Comparison of ENCODE assay signal across 8 cellular contexts in genomic region chr17:44556114-44556853, GRCh38. TPM values are rescaled to one million over a fixed set of nuclear protein-coding genes. Genes with fewer than 3 reads are reported as not detected.
DNase-seq lines count a peak whose midpoint lies in the region; ATAC-seq, FAIRE-seq and TF ChIP-seq lines count a peak whose summit lies in the region.

No MANE protein-coding gene starts in this region.

- peak overlapping the region; percentile 73 for H2BK120ac ChIP-seq in mesendoderm (ENCODE audit: low read depth, low read length)

- TF ChIP-seq EP300 in transverse colon (IDR thresholded peaks at IDR 0.05; ENCODE audit: low read depth) = no peak

- peak overlapping the region; percentile 81 for H3K56ac ChIP-seq in mesendoderm (ENCODE audit: low read length)

- no peaks in the 10 kb centered on the region for H3K36me3 Mint-ChIP-seq in T-cell

- H3K4me2 ChIP-seq in endothelial cell of umbilical vein (ENCODE audit: insufficient read depth, low read length) (peak overlapping the region; percentile 85), mesendoderm (ENCODE audit: low read length) (peak overlapping the region; percentile 89)

- H3K79me2 ChIP-seq in endothelial cell of umbilical vein (ENCODE audit: control insufficient read depth, insufficient read depth, low read length) (no peaks in the 10 kb centered on the region), mesendoderm (ENCODE audit: control insufficient read depth, insufficient read depth, low read length) (no peaks in the 10 kb centered on the region)

- no peak for FAIRE-seq in endothelial cell of umbilical vein (lab: Jason Lieb, UNC)

- H3K9me1 ChIP-seq in endothelial cell of umbilical vein (replicated peaks; ENCODE audit: control insufficient read depth, extremely low read depth, insufficient read depth, low read length) = no peaks in the 10 kb centered on the region

- H3K27ac ChIP-seq in endothelial cell of umbilical vein (ENCODE audit: insufficient read depth, low read depth, low read length) (peak overlapping the region; percentile 30), mesendoderm (ENCODE audit: low read depth, low read length) (peak overlapping the region; percentile 73), transverse colon (peak overlapping the region; percentile 73 to 82 (median 76))

- TF ChIP-seq POLR2A in endothelial cell of umbilical vein (IDR thresholded peaks at IDR 0.05; ENCODE audit: low read depth, low read length) (no peak), transverse colon (IDR thresholded peaks at IDR 0.05) (no peak)

- POLR2A ChIA-PET in T-cell (lab: Charles Lee) = no interaction called here
- POLR2A ChIA-PET in endothelial cell of umbilical vein (lab: Charles Lee) = interaction anchor here (0.6 to 1.0 kb wide), 2 partner anchors 20 to 64 kb away, joined by 3 to 6 read pairs; no protein-coding TSS in a partner anchor

- H3K79me1 ChIP-seq in mesendoderm (ENCODE audit: low read length) = no peaks in the 10 kb centered on the region

- H3K4me1 Mint-ChIP-seq in T-cell = peaks cover 26 to 32% (median 26%) of the 10 kb centered on the region in 3 donors

- H2AK5ac ChIP-seq in mesendoderm (ENCODE audit: low read length) = no peak overlapping the region

- no peak overlapping the region for H4K5ac ChIP-seq in mesendoderm (ENCODE audit: low read length)

- in situ Hi-C loops in transverse colon (cut with MboI; ENCODE audit: low pct_ligation_motif_present in 1 of 4, low pct_unique_long_range_greater_than_20kb in 1 of 4, low sequenced_read_pairs in 3 of 4) = no loop called here

- H3K36me3 ChIP-seq in endothelial cell of umbilical vein (ENCODE audit: control insufficient read depth in 2 of 2, extremely low read depth in 1 of 2, insufficient read depth in 2 of 2, low read length in 2 of 2) = no peaks in the 10 kb centered on the region
- no peaks in the 10 kb centered on the region for H3K36me3 ChIP-seq in mesendoderm (ENCODE audit: control insufficient read depth, insufficient read depth, low read length)
- H3K36me3 ChIP-seq in transverse colon = no peaks in the 10 kb centered on the region

- H4K8ac ChIP-seq in mesendoderm (ENCODE audit: low read depth, low read length) = no peak overlapping the region

- BruUV-seq in endothelial cell of umbilical vein (replicated peaks; lab: Mats Ljungman, UMichigan) = no TSS peak

- H3K4me1 ChIP-seq in endothelial cell of umbilical vein (ENCODE audit: control insufficient read depth, extremely low read depth, insufficient read depth, low read length) (peaks cover 7% of the 10 kb centered on the region), mesendoderm (ENCODE audit: control insufficient read depth, low read depth, low read length) (peaks cover 10% of the 10 kb centered on the region), transverse colon (peaks cover 0 to 35% (median 7%) of the 10 kb centered on the region in 4 donors)

- dilution Hi-C loops in endothelial cell of umbilical vein (cut with MboI; ENCODE audit: extremely low pct_ligation_motif_present, low sequenced_read_pairs) = no loop called here

- H3K4ac ChIP-seq in mesendoderm (ENCODE audit: low read depth, low read length) = peak overlapping the region; percentile 26

- H3K9me3 ChIP-seq in endothelial cell of umbilical vein (replicated peaks; ENCODE audit: control insufficient read depth, insufficient read depth, low read length) (no peaks in the 10 kb centered on the region), transverse colon (no peaks in the 10 kb centered on the region)

- peaks cover 14 to 30% of the 10 kb centered on the region in 2 experiments for H3K27me3 ChIP-seq in endothelial cell of umbilical vein (ENCODE audit: control insufficient read depth in 2 of 2, insufficient read depth in 2 of 2, low read length in 2 of 2)
- peaks cover 15% of the 10 kb centered on the region for H3K27me3 ChIP-seq in mesendoderm (ENCODE audit: insufficient read depth, low read length, poor library complexity)
- peaks cover 63% of the 10 kb centered on the region for H3K27me3 ChIP-seq in transverse colon

- no peak for TF ChIP-seq CTCF in LNCaP clone FGC (IDR thresholded peaks at IDR 0.05; ENCODE audit: control insufficient read depth, extremely low read depth, insufficient read depth)
- no peak for TF ChIP-seq CTCF in endothelial cell of umbilical vein (IDR thresholded peaks at IDR 0.05; ENCODE audit: extremely low read depth in 1 of 2, insufficient read depth in 1 of 2, low read depth in 1 of 2, low read length in 2 of 2)
- no peak for TF ChIP-seq CTCF in transverse colon (IDR thresholded peaks at IDR 0.05)

- H3K27me3 Mint-ChIP-seq in T-cell = peaks cover 58 to 59% of the 10 kb centered on the region in 2 donors

- H2AFZ ChIP-seq in endothelial cell of umbilical vein (ENCODE audit: low read depth, low read length) = peak overlapping the region; percentile 91

- no CpG with 5 or more reads among the region's 28 CpGs for WGBS in mesendoderm (ENCODE audit: extremely low coverage, insufficient coverage, low lambda C conversion rate)
- 0 to 1% methylated on average over 13 to 28 of the region's 28 CpGs for WGBS in transverse colon (ENCODE audit: low coverage in 1 of 2), 2 donors

- peak; percentile 33 to 53 (median 44) for ATAC-seq in T-cell (replicated peaks in 1 of 4)
- ATAC-seq in HG02763 (IDR thresholded peaks at IDR 0.05; ENCODE audit: unreplicated experiment) = no peak

- peak overlapping the region; percentile 41 for H2BK5ac ChIP-seq in mesendoderm (ENCODE audit: low read length)

- H3K4me3 ChIP-seq in LNCaP clone FGC (ENCODE audit: low read depth, low read length) = peak overlapping the region; percentile 52
- peak overlapping the region; percentile 44 to 94 (median 87) for H3K4me3 ChIP-seq in endothelial cell of umbilical vein (replicated peaks in 1 of 3; ENCODE audit: insufficient read depth in 1 of 3, low read depth in 1 of 3, low read length in 3 of 3)
- H3K4me3 ChIP-seq in mesendoderm (ENCODE audit: low read length) = peak overlapping the region; percentile 56
- H3K4me3 ChIP-seq in transverse colon = peak overlapping the region; percentile 38 to 62 (median 49)

- CTCF ChIA-PET in T-cell (lab: Charles Lee) (interaction anchor here in 1 of 2 donors (1.0 kb wide), 1 partner anchor 24 kb away, joined by 3 read pairs; no protein-coding TSS in a partner anchor), endothelial cell of umbilical vein (lab: Charles Lee) (interaction anchor here (0.8 to 3.7 kb wide), 10 partner anchors 9 to 120 kb away, joined by 3 to 23 read pairs (median 6); no protein-coding TSS in a partner anchor)

- peak overlapping the region; percentile 1 for H3K23ac ChIP-seq in mesendoderm (ENCODE audit: low read length)

- peak overlapping the region; percentile 69 for H3K18ac ChIP-seq in mesendoderm (ENCODE audit: low read length)

- H3K27ac Mint-ChIP-seq in T-cell = peak overlapping the region in 1 of 2 donors; percentile 73

- no peaks in the 10 kb centered on the region for H3K9me3 Mint-ChIP-seq in T-cell

- H4K20me1 ChIP-seq in endothelial cell of umbilical vein (replicated peaks; ENCODE audit: control insufficient read depth, extremely low read depth, insufficient read depth, low read length) = no peaks in the 10 kb centered on the region

- peak overlapping the region; percentile 61 for H2BK15ac ChIP-seq in mesendoderm (replicated peaks; ENCODE audit: low read depth)

- intact Hi-C loops in endothelial cell of umbilical vein (cut with micrococcal nuclease) (loop anchor here (2.0 kb wide), 1 partner anchor 19 kb away; no protein-coding TSS in a partner anchor), transverse colon (cut with DNase I; ENCODE audit: low total_unique reads) (no loop called here)

- H3K9ac ChIP-seq in endothelial cell of umbilical vein (replicated peaks; ENCODE audit: extremely low read depth, insufficient read depth, low read length) (peak overlapping the region; percentile 85), mesendoderm (ENCODE audit: low read length) (peak overlapping the region; percentile 78)

- peak; percentile 15 to 76 (median 44) for DNase-seq in NCI-H1417 (lab: John Stamatoyannopoulos, UW)
- no peak for DNase-seq in NCI-H1417 treated with DMSO at 0.1 percent for 48 hours (lab: John Stamatoyannopoulos, UW)
- no peak for DNase-seq in LNCaP clone FGC (ENCODE audit: low read depth)
- no peak for DNase-seq in T-cell
- peak; percentile 63 for DNase-seq in endothelial cell of umbilical vein (ENCODE audit: low read depth, low spot score)
- DNase-seq in mesendoderm = peak; percentile 96
- DNase-seq in transverse colon = peak; percentile 47

- peak overlapping the region; percentile 87 to 90 (median 89) for H3K4me3 Mint-ChIP-seq in T-cell

TF ChIP-seq in endothelial cell of umbilical vein, 7 proteins besides CTCF, POLR2A, EP300 and RAD21 (continues in another document):
- TF ChIP-seq POLR2AphosphoS5 (IDR thresholded peaks at IDR 0.05; ENCODE audit: insufficient read depth, low read depth, low read length) (no peak), GATA2 (IDR thresholded peaks at IDR 0.05; ENCODE audit: insufficient read depth, insufficient read length, low read depth, low read length) (no peak), FOS (IDR thresholded peaks at IDR 0.05; ENCODE audit: borderline replicate concordance, insufficient read depth, low read length) (no peak)

RNA-seq across cellular contexts. Expression of gene FZD2, which starts 1.0 kb away (rescaled TPM):
- under 1 TPM in 3 of 5 donors, not detected in 2; 0.20 to 0.38 (median 0.38) TPM for total RNA-seq in T-cell
- 4.4 and 5.8 TPM in 2 replicates for total RNA-seq in endothelial cell of umbilical vein
- polyA plus RNA-seq in endothelial cell of umbilical vein = 14.0 and 18.2 TPM in 2 replicates
- 4.5 and 6.0 TPM in 2 replicates for polyA plus RNA-seq in endothelial cell of umbilical vein (2011; cell fraction: cytosol; rRNA removed)
- 2.4 and 3.5 TPM in 2 replicates for polyA plus RNA-seq in endothelial cell of umbilical vein (2011; cell fraction: nucleus; rRNA removed)
- polyA plus RNA-seq in endothelial cell of umbilical vein (2012) = 3.1 and 4.9 TPM in 2 replicates
- polyA minus RNA-seq in endothelial cell of umbilical vein = 8.4 and 11.1 TPM in 2 replicates
- 17.3 TPM for polyA minus RNA-seq in endothelial cell of umbilical vein (2011; cell fraction: cytosol; rRNA and poly(A)+ RNA removed)
- 2.1 and 3.4 TPM in 2 replicates for polyA minus RNA-seq in endothelial cell of umbilical vein (2011; cell fraction: nucleus; rRNA and poly(A)+ RNA removed)
- 4.3 TPM for polyA plus RNA-seq in mesendoderm (2013, experiment 1 of 2)
- polyA plus RNA-seq in mesendoderm (2013, experiment 2 of 2) = 4.5 TPM
- total RNA-seq in transverse colon = 1 to 10 TPM in 1 of 4 donors, under 1 TPM in 1, not detected in 2; 0.41 to 1.3 TPM

RNA-seq across cellular contexts. Expression of gene GPATCH8, which starts 53.1 kb away (rescaled TPM):
- total RNA-seq in T-cell (10 to 100 TPM; 68.1 to 86.0 (median 69.0) TPM), endothelial cell of umbilical vein (35.3 and 39.1 TPM in 2 replicates), transverse colon (10 to 100 TPM; 14.5 to 53.1 (median 31.2) TPM)
- 12.6 and 14.6 TPM in 2 replicates for polyA plus RNA-seq in endothelial cell of umbilical vein
- 9.9 and 11.1 TPM in 2 replicates for polyA plus RNA-seq in endothelial cell of umbilical vein (2011; cell fraction: cytosol; rRNA removed)
- polyA plus RNA-seq in endothelial cell of umbilical vein (2011; cell fraction: nucleus; rRNA removed) = 27.0 and 30.5 TPM in 2 replicates
- polyA plus RNA-seq in endothelial cell of umbilical vein (2012) = 19.8 TPM in 2 replicates
- 23.9 and 27.1 TPM in 2 replicates for polyA minus RNA-seq in endothelial cell of umbilical vein
- polyA minus RNA-seq in endothelial cell of umbilical vein (2011; cell fraction: cytosol; rRNA and poly(A)+ RNA removed) = 7.3 TPM
- polyA minus RNA-seq in endothelial cell of umbilical vein (2011; cell fraction: nucleus; rRNA and poly(A)+ RNA removed) = 32.7 and 41.9 TPM in 2 replicates
- 27.3 TPM for polyA plus RNA-seq in mesendoderm (2013, experiment 1 of 2)
- polyA plus RNA-seq in mesendoderm (2013, experiment 2 of 2) = 27.6 TPM

Comparison
In these comparisons a context has a peak if more than half of its experiments do, and no peak if none do; other contexts are left out.
1. DNase-seq: peak in NCI-H1417 (3 of 3), endothelial cell of umbilical vein (single experiment), mesendoderm (single experiment) and transverse colon (single experiment); none in NCI-H1417 treated with DMSO at 0.1 percent for 48 hours (single experiment), LNCaP clone FGC (single experiment) and T-cell (0 of 34).
2. Peak in every context shown above with its lines, with median percentiles within 50 percentile points of each other: H3K4me3 ChIP-seq and H3K27ac ChIP-seq.